ENCODE assay signal across 8 cellular contexts in genomic region chr2:196987654-196988364, GRCh38.
DNase-seq lines count a peak whose midpoint lies in the region; ATAC-seq, FAIRE-seq and TF ChIP-seq lines count a peak whose summit lies in the region.

No MANE protein-coding gene starts in this region.

- H3K4me2 ChIP-seq in PC-9 (peak overlapping the region; percentile 70), GM12878 (ENCODE audit: control insufficient read depth, insufficient read depth) (no peak overlapping the region)

- no peak for TF ChIP-seq RAD21 in GM12878 (IDR thresholded peaks at IDR 0.05; ENCODE audit: insufficient read depth, low read depth, low read length)

- no peak overlapping the region for H3K9ac ChIP-seq in GM12878 (ENCODE audit: control insufficient read depth, insufficient read depth, low read length)

- no peak for TF ChIP-seq CTCF in PC-9 (conservative IDR thresholded peaks at IDR 0.05)
- TF ChIP-seq CTCF in GM12878 (IDR thresholded peaks at IDR 0.05 in 2 of 3, conservative IDR thresholded peaks at IDR 0.05 in 1 of 3; ENCODE audit: control insufficient read depth in 2 of 3, extremely low read depth in 1 of 3, insufficient read depth in 1 of 3, low read depth in 3 of 3, low read length in 3 of 3) = no peak

- RAD21 ChIA-PET in GM12878 (lab: Charles Lee; ENCODE audit: unreplicated experiment) = no interaction called here

- peaks cover 32% of the 10 kb centered on the region for H3K4me1 ChIP-seq in PC-9 (replicated peaks; ENCODE audit: insufficient read depth)
- H3K4me1 ChIP-seq in GM12878 (ENCODE audit: control insufficient read depth, insufficient read depth, low read length) = no peaks in the 10 kb centered on the region

- POLR2A ChIA-PET in PC-9 (lab: Charles Lee; ENCODE audit: unreplicated experiment) = interaction anchor here (0.6 kb wide), 1 partner anchor 447 kb away, joined by 4 read pairs; the partner anchor contains the start of gene SF3B1
- POLR2A ChIA-PET in GM12878 (lab: Charles Lee) = no interaction called here

- H3K79me2 ChIP-seq in PC-9 (ENCODE audit: low read depth) = no peaks in the 10 kb centered on the region
- H3K79me2 ChIP-seq in GM12878 (ENCODE audit: control insufficient read depth, insufficient read depth, low read length) = no peaks in the 10 kb centered on the region

- intact Hi-C loops in PC-9 (cut with micrococcal nuclease; ENCODE audit: unreplicated experiment) = loop anchor here (1.0 kb wide), 1 partner anchor 62 kb away; the partner anchor contains the start of gene PGAP1
- intact Hi-C loops in GM12878 (cut with micrococcal nuclease; ENCODE audit: unreplicated experiment) = no loop called here

- DNase-seq in activated naive CD4-positive, alpha-beta T cell treated with Interleukin-2 at 50 U/mL for 16 hours = peak; percentile 28
- DNase-seq in activated naive CD4-positive, alpha-beta T cell (lab: John Stamatoyannopoulos, UW) = no peak
- DNase-seq in PC-9 (peak; percentile 47 to 90), GM12878 (ENCODE audit: low read depth, low spot score) (peak; percentile 15), islet precursor cell (peak; percentile 74), smooth muscle cell of the brain vasculature (ENCODE audit: low read depth, low spot score) (peak; percentile 65)

- H3K36me3 ChIP-seq in PC-9 (ENCODE audit: low read depth) = no peaks in the 10 kb centered on the region
- peaks cover 0 to 5% of the 10 kb centered on the region in 2 experiments; a peak in 3 of 4 replicates for H3K36me3 ChIP-seq in GM12878 (ENCODE audit: control insufficient read depth in 2 of 2, insufficient read depth in 2 of 2, low read length in 1 of 2)

- in situ Hi-C loops in GM12878 (cut with MboI) = no loop called here

- no peaks in the 10 kb centered on the region for H4K20me1 ChIP-seq in PC-9 (ENCODE audit: insufficient read depth)
- H4K20me1 ChIP-seq in GM12878 (ENCODE audit: control insufficient read depth, insufficient read depth) = no peaks in the 10 kb centered on the region

- ATAC-seq in HG03565 (IDR thresholded peaks at IDR 0.05; ENCODE audit: unreplicated experiment) (peak; percentile 66), GM12878 (peak; percentile 84), GM19397 (IDR thresholded peaks at IDR 0.05; ENCODE audit: unreplicated experiment) (no peak)

- CTCF ChIA-PET in PC-9 (lab: Charles Lee) = no interaction called here
- CTCF ChIA-PET in GM12878 (lab: Yijun Ruan, JAX) = interaction anchor here (0.9 kb wide), 1 partner anchor 237 kb away, joined by 3 read pairs; no protein-coding TSS in a partner anchor

- peak overlapping the region; percentile 92 for H3K27ac ChIP-seq in PC-9
- peak overlapping the region; percentile 22; the same call in 1 of the 2 replicates for H3K27ac ChIP-seq in GM12878 (ENCODE audit: control insufficient read depth, insufficient read depth)

- TF ChIP-seq POLR2A in GM12878 (IDR thresholded peaks at IDR 0.05; ENCODE audit: low read depth, low read length) = no peak

- peaks cover 17% of the 10 kb centered on the region for H3F3A ChIP-seq in PC-9 (ENCODE audit: insufficient read depth, low read depth)

- no peaks in the 10 kb centered on the region for H3K9me2 ChIP-seq in PC-9 (ENCODE audit: insufficient read depth)

- no TSS peak for BruUV-seq in PC-9 (replicated peaks; lab: Mats Ljungman, UMichigan)
- BruUV-seq in GM12878 (replicated peaks; lab: Mats Ljungman, UMichigan) = no TSS peak

- H3K4me3 ChIP-seq in PC-9 = peak overlapping the region; percentile 28; the same call in 1 of the 2 replicates
- H3K4me3 ChIP-seq in GM12878 = no peak overlapping the region

- H3K27me3 ChIP-seq in PC-9 (ENCODE audit: insufficient read depth, low read depth) = no peaks in the 10 kb centered on the region
- no peaks in the 10 kb centered on the region for H3K27me3 ChIP-seq in GM12878 (replicated peaks in 1 of 2; ENCODE audit: control insufficient read depth in 2 of 2, insufficient read depth in 2 of 2, low read length in 1 of 2)

- H2AFZ ChIP-seq in PC-9 = no peak overlapping the region
- H2AFZ ChIP-seq in GM12878 (ENCODE audit: control insufficient read depth, low read depth, low read length) = peak overlapping the region; percentile 43; the same call in 1 of the 2 replicates

- no peak for TF ChIP-seq EP300 in GM12878 (IDR thresholded peaks at IDR 0.05; ENCODE audit: borderline replicate concordance in 1 of 2, control insufficient read depth in 1 of 2, low read depth in 2 of 2, low read length in 2 of 2)

- H3K9me3 ChIP-seq in PC-9 (ENCODE audit: insufficient read depth, low read depth) (no peaks in the 10 kb centered on the region), GM12878 (replicated peaks; ENCODE audit: control insufficient read depth, insufficient read depth, low read length) (no peaks in the 10 kb centered on the region)

- FAIRE-seq in GM12878 (lab: Jason Lieb, UNC) = no peak

- SMC1A ChIA-PET in GM12878 (lab: Charles Lee; ENCODE audit: uncharacterized antibody, unreplicated experiment) = interaction anchor here (0.8 kb wide), 1 partner anchor 415 kb away, joined by 4 read pairs; no protein-coding TSS in a partner anchor

- 15% methylated on average over 6 of the region's 6 CpGs for WGBS in GM12878 (ENCODE audit: insufficient coverage, insufficient replicate concordance, low lambda C conversion rate, missing lambda C conversion rate)

TF ChIP-seq in GM12878, 131 proteins besides CTCF, POLR2A, EP300 and RAD21 (continues in another document):
- TF ChIP-seq EED (IDR thresholded peaks at IDR 0.05; ENCODE audit: low read depth) (peak; percentile 86), BCL3 (IDR thresholded peaks at IDR 0.05; ENCODE audit: borderline replicate concordance, insufficient read depth, low read depth, low read length, poor library complexity, severe bottlenecking) (peak; percentile 34), ZBTB40 (IDR thresholded peaks at IDR 0.05; ENCODE audit: borderline replicate concordance) (no peak), IRF5 (IDR thresholded peaks at IDR 0.05; ENCODE audit: borderline replicate concordance) (no peak), CREB1 (IDR thresholded peaks at IDR 0.05; ENCODE audit: low read depth) (peak; percentile 34; the same call in 1 of the 2 replicates), HDAC6 (IDR thresholded peaks at IDR 0.05; ENCODE audit: unreplicated experiment) (no peak), JUNB (IDR thresholded peaks at IDR 0.05) (peak; percentile 91), SREBF1 (IDR thresholded peaks at IDR 0.05; ENCODE audit: low read length) (no peak), HCFC1 (IDR thresholded peaks at IDR 0.05; ENCODE audit: low read length) (no peak)

Comparison
In these comparisons a context has a peak if more than half of its experiments do, and no peak if none do; other contexts are left out.
1. DNase-seq: peak in activated naive CD4-positive, alpha-beta T cell treated with Interleukin-2 at 50 U/mL for 16 hours (single experiment), PC-9 (2 of 2), GM12878 (single experiment), islet precursor cell (single experiment) and smooth muscle cell of the brain vasculature (single experiment); none in activated naive CD4-positive, alpha-beta T cell (0 of 4).